In the genomic region with DNA sequence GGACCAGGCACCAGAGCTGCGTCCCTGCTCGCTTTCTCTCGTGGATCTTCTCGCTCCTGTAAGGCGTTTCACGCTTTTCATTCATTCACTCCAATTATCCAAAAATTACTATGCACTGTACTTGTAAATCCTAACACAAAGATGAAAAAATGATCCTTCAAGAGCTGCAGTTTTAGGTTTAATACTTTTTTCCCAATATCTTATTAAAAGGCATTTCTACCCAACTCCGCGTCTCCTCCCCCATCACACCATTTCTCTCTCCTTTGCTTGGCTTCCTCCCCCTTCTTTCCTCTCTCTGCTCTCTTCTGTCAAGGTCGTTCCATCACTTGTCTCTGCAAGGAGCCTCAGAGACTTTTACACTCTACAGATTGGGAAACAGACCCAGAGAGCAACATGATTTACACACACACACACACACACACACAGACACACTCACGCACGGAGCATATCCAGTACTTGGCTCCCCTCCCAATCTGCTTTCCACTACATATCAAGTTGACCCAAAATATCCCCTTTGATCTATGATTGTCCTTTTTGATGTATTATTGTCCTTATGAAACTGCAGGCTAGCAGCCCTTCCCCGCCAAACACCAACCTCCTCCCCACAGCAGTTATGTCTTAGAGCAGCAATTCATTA, we compare ENCODE assay signal across 8 cellular contexts. TPM values are rescaled to one million over a fixed set of nuclear protein-coding genes. Genes with fewer than 3 reads are reported as not detected.
DNase-seq lines count a peak whose midpoint lies in the region; ATAC-seq and TF ChIP-seq lines count a peak whose summit lies in the region.

No MANE protein-coding gene starts in this region.

- H3K9me3 Mint-ChIP-seq in CD14-positive monocyte: no peaks in the 10 kb centered on the region
- no peaks in the 10 kb centered on the region for H3K9me3 Mint-ChIP-seq in natural killer cell

- no peak overlapping the region for H3K27ac ChIP-seq in effector memory CD4-positive, alpha-beta T cell (ENCODE audit: insufficient read depth, low read length, poor library complexity, severe bottlenecking)

- DNase-seq in CD14-positive monocyte (ENCODE audit: low spot score): no peak
- DNase-seq in MG63: no peak
- no peak for DNase-seq in effector memory CD4-positive, alpha-beta T cell
- no peak for DNase-seq in natural killer cell
- DNase-seq in NCI-H2029 treated with DMSO at 0.1 percent for 48 hours (lab: John Stamatoyannopoulos, UW): no peak
- DNase-seq in NCI-H226: no peak
- no peak for DNase-seq in OCI-M1 (lab: John Stamatoyannopoulos, UW)
- no peak for DNase-seq in GM03348 (ENCODE audit: low spot score)

- peak overlapping the region; percentile 54 for H3K4me3 ChIP-seq in MG63
- peak overlapping the region; percentile 39 for H3K4me3 ChIP-seq in effector memory CD4-positive, alpha-beta T cell (ENCODE audit: insufficient read depth, low read depth, low read length, poor library complexity, severe bottlenecking)

- no peaks in the 10 kb centered on the region for H3K36me3 ChIP-seq in MG63
- no peaks in the 10 kb centered on the region for H3K36me3 ChIP-seq in effector memory CD4-positive, alpha-beta T cell (ENCODE audit: control insufficient read depth, insufficient read depth, low read length)

- intact Hi-C loops in CD14-positive monocyte (cut with micrococcal nuclease) (loop anchor here (2.0 to 10.0 kb wide), 3 partner anchors 98 to 358 kb away; no protein-coding TSS in a partner anchor), natural killer cell (cut with micrococcal nuclease) (no loop called here)

- peak overlapping the region in 2 of 7 donors; percentile 7 to 9 for H3K27ac Mint-ChIP-seq in CD14-positive monocyte
- H3K27ac Mint-ChIP-seq in natural killer cell: no peak overlapping the region

- TF ChIP-seq CTCF in CD14-positive monocyte (IDR thresholded peaks at IDR 0.05) (peak; percentile 60), natural killer cell (IDR thresholded peaks at IDR 0.05) (peak; percentile 1)

- H3K4me1 Mint-ChIP-seq in CD14-positive monocyte (peaks cover 18% of the 10 kb centered on the region), natural killer cell (peaks cover 7 to 15% of the 10 kb centered on the region in 2 donors)

- H3K9me3 ChIP-seq in MG63: no peaks in the 10 kb centered on the region
- H3K9me3 ChIP-seq in effector memory CD4-positive, alpha-beta T cell (ENCODE audit: control insufficient read depth, low read length): no peaks in the 10 kb centered on the region

- H3K36me3 Mint-ChIP-seq in CD14-positive monocyte (no peaks in the 10 kb centered on the region), natural killer cell (no peaks in the 10 kb centered on the region)

- ATAC-seq in natural killer cell: no peak

- H3K4me3 Mint-ChIP-seq in CD14-positive monocyte (peak overlapping the region; percentile 5 to 83), natural killer cell (peak overlapping the region; percentile 25)

- no peaks in the 10 kb centered on the region for H3K27me3 ChIP-seq in MG63
- H3K27me3 ChIP-seq in effector memory CD4-positive, alpha-beta T cell (replicated peaks; ENCODE audit: control insufficient read depth, insufficient read depth, low read length, poor library complexity, severe bottlenecking): peaks cover 5% of the 10 kb centered on the region

- peaks cover 29 to 46% (median 41%) of the 10 kb centered on the region in 3 donors for H3K27me3 Mint-ChIP-seq in CD14-positive monocyte (ENCODE audit: low read depth in 3 of 3)
- H3K27me3 Mint-ChIP-seq in natural killer cell (ENCODE audit: low read depth in 2 of 2): peaks cover 29 to 46% of the 10 kb centered on the region in 2 donors

- peaks cover 5% of the 10 kb centered on the region for H3K4me1 ChIP-seq in effector memory CD4-positive, alpha-beta T cell (ENCODE audit: control insufficient read depth, insufficient read depth, low read length, poor library complexity, severe bottlenecking)

RNA-seq across cellular contexts. Expression of gene CLDN1, which starts 0.5 kb away (rescaled TPM):
- polyA plus RNA-seq in CD14-positive monocyte: not detected
- total RNA-seq in MG63 (2014; rRNA removed; shearing (Covaris generic); ENCODE audit: low replicate concordance): 1.3 and 4.0 TPM in 2 replicates
- not detected for total RNA-seq in natural killer cell
